In genomic region chr6:73519943-73520687, GRCh38 we compare ENCODE assay signal across 8 cellular contexts. TPM values are rescaled to one million over a fixed set of nuclear protein-coding genes. Genes with fewer than 3 reads are reported as not detected.
DNase-seq lines count a peak whose midpoint lies in the region; ATAC-seq and TF ChIP-seq lines count a peak whose summit lies in the region.

No MANE protein-coding gene starts in this region.

- WGBS in mesenchymal stem cell = under 1% methylated on average over 53 of the region's 55 CpGs

- H3K9me3 ChIP-seq in effector memory CD4-positive, alpha-beta T cell (ENCODE audit: control insufficient read depth, low read length) = no peaks in the 10 kb centered on the region
- H3K9me3 ChIP-seq in mesenchymal stem cell (ENCODE audit: control insufficient read depth, low read length) = no peaks in the 10 kb centered on the region

- H3K23ac ChIP-seq in mesenchymal stem cell (ENCODE audit: low read length in 2 of 2) = peak overlapping the region; percentile 71 to 96

- peak overlapping the region; percentile 60 for H2BK15ac ChIP-seq in mesenchymal stem cell (ENCODE audit: low read depth, poor library complexity, severe bottlenecking)

- no peak for TF ChIP-seq CTCF in AG10803 (conservative IDR thresholded peaks at IDR 0.05; ENCODE audit: low read length)
- no peak for TF ChIP-seq CTCF in GM20000 (IDR thresholded peaks at IDR 0.05; ENCODE audit: extremely low read depth, missing control alignments)

- peak overlapping the region; percentile 100 for H3K9ac ChIP-seq in mesenchymal stem cell (ENCODE audit: low read length)

- no peak for ATAC-seq in HG02970 (IDR thresholded peaks at IDR 0.05; ENCODE audit: low FRiP score, unreplicated experiment)

- H3K36me3 ChIP-seq in effector memory CD4-positive, alpha-beta T cell (ENCODE audit: control insufficient read depth, insufficient read depth, low read length) = peaks cover 46% of the 10 kb centered on the region
- H3K36me3 ChIP-seq in mesenchymal stem cell (ENCODE audit: control insufficient read depth in 1 of 2, insufficient read depth in 2 of 2, low read depth in 1 of 2, low read length in 2 of 2) = peaks cover 20 to 49% of the 10 kb centered on the region in 2 experiments

- peak overlapping the region; percentile 98 for H4K91ac ChIP-seq in mesenchymal stem cell (ENCODE audit: low read length)

- no peak overlapping the region for H2BK12ac ChIP-seq in mesenchymal stem cell (ENCODE audit: low read length in 2 of 2)

- peak overlapping the region; percentile 89 for H2BK120ac ChIP-seq in mesenchymal stem cell (ENCODE audit: low read depth, low read length)

- peak overlapping the region; percentile 98 for H3K27ac ChIP-seq in effector memory CD4-positive, alpha-beta T cell (ENCODE audit: insufficient read depth, low read length, poor library complexity, severe bottlenecking)
- H3K27ac ChIP-seq in mesenchymal stem cell (ENCODE audit: low read length, poor library complexity, severe bottlenecking) = peak overlapping the region; percentile 99

- peaks cover 21% of the 10 kb centered on the region for H3K4me1 ChIP-seq in effector memory CD4-positive, alpha-beta T cell (ENCODE audit: control insufficient read depth, insufficient read depth, low read length, poor library complexity, severe bottlenecking)
- peaks cover 1% of the 10 kb centered on the region for H3K4me1 ChIP-seq in mesenchymal stem cell (ENCODE audit: control insufficient read depth, insufficient read depth, low read depth, low read length)

- H3K27me3 ChIP-seq in effector memory CD4-positive, alpha-beta T cell (replicated peaks; ENCODE audit: control insufficient read depth, insufficient read depth, low read length, poor library complexity, severe bottlenecking) = no peaks in the 10 kb centered on the region
- H3K27me3 ChIP-seq in mesenchymal stem cell (ENCODE audit: control insufficient read depth in 1 of 2, insufficient read depth in 1 of 2, low read length in 2 of 2) = no peaks in the 10 kb centered on the region

- peak overlapping the region; percentile 82 to 100 for H3K4ac ChIP-seq in mesenchymal stem cell (ENCODE audit: low read depth in 1 of 2, low read length in 2 of 2)

- H2AFZ ChIP-seq in mesenchymal stem cell (ENCODE audit: low read depth, low read length) = no peak overlapping the region

- DNase-seq in AG10803 (ENCODE audit: low read depth) (peak; percentile 82), GM20000 (ENCODE audit: low spot score) (peak; percentile 53), NCI-H748 treated with DMSO at 0.1 percent for 48 hours (lab: John Stamatoyannopoulos, UW) (peak; percentile 17), mesenchymal stem cell (peak; percentile 86)
- peak; percentile 67 to 81 (median 70) for DNase-seq in activated CD8-positive, alpha-beta memory T cell treated with anti-CD3 and anti-CD28 coated beads for 48 hours (ENCODE audit: low read depth in 2 of 3, low spot score in 2 of 3)
- DNase-seq in effector memory CD4-positive, alpha-beta T cell = peak; percentile 74 to 82 (median 78)
- DNase-seq in stimulated activated CD4-positive, alpha-beta T cell treated with anti-CD3 and anti-CD28 coated beads, TNF-alpha, amount 100 ng/mL, for 48 hours (ENCODE audit: low read depth in 3 of 3) = peak in 2 of 3 donors; percentile 64 to 75

- peak overlapping the region; percentile 97 for H4K8ac ChIP-seq in mesenchymal stem cell (ENCODE audit: low read length)

- H3K4me2 ChIP-seq in mesenchymal stem cell (ENCODE audit: low read length, poor library complexity, severe bottlenecking) = peak overlapping the region; percentile 65

- peak overlapping the region; percentile 99 for H3K4me3 ChIP-seq in AG10803 (ENCODE audit: low read length)
- H3K4me3 ChIP-seq in effector memory CD4-positive, alpha-beta T cell (ENCODE audit: insufficient read depth, low read depth, low read length, poor library complexity, severe bottlenecking) = peak overlapping the region; percentile 85
- peak overlapping the region; percentile 96 to 99 for H3K4me3 ChIP-seq in mesenchymal stem cell (ENCODE audit: insufficient read depth in 1 of 2, low read depth in 1 of 2, low read length in 2 of 2)

- H3K14ac ChIP-seq in mesenchymal stem cell (ENCODE audit: low read length in 2 of 2) = peak overlapping the region; percentile 74 to 90

- H2BK5ac ChIP-seq in mesenchymal stem cell (ENCODE audit: low read depth, low read length, poor library complexity, severe bottlenecking) = peak overlapping the region; percentile 90

- peaks cover 3% of the 10 kb centered on the region for H3K79me1 ChIP-seq in mesenchymal stem cell (replicated peaks; ENCODE audit: low read length, poor library complexity, severe bottlenecking)

- H3K18ac ChIP-seq in mesenchymal stem cell (ENCODE audit: low read depth in 1 of 2, low read length in 2 of 2) = peak overlapping the region; percentile 100

- peak overlapping the region; percentile 99 for H2AK5ac ChIP-seq in mesenchymal stem cell (ENCODE audit: low read length, severe bottlenecking)

RNA-seq across cellular contexts. Expression of gene EEF1A1, which starts 0.7 kb away (rescaled TPM):
- 14,204 TPM for polyA plus RNA-seq in mesenchymal stem cell (2013, experiment 1 of 2)
- 14,628 TPM for polyA plus RNA-seq in mesenchymal stem cell (2013, experiment 2 of 2)

RNA-seq across cellular contexts. Expression of gene MTO1, which starts 58.6 kb away (rescaled TPM):
- polyA plus RNA-seq in mesenchymal stem cell (2013, experiment 1 of 2) = 13.7 TPM
- 13.6 TPM for polyA plus RNA-seq in mesenchymal stem cell (2013, experiment 2 of 2)

Comparison
In these comparisons a context has a peak if more than half of its experiments do, and no peak if none do; other contexts are left out.
1. DNase-seq: peak in every context shown above with its lines; median percentile 86 in mesenchymal stem cell; 82 in AG10803; 78 in effector memory CD4-positive, alpha-beta T cell; 70 in activated CD8-positive, alpha-beta memory T cell treated with anti-CD3 and anti-CD28 coated beads for 48 hours; 70 in stimulated activated CD4-positive, alpha-beta T cell treated with anti-CD3 and anti-CD28 coated beads, TNF-alpha, amount 100 ng/mL, for 48 hours; 53 in GM20000; 17 in NCI-H748 treated with DMSO at 0.1 percent for 48 hours.